ENCODE assay signal across 32 cellular contexts in the genomic region with DNA sequence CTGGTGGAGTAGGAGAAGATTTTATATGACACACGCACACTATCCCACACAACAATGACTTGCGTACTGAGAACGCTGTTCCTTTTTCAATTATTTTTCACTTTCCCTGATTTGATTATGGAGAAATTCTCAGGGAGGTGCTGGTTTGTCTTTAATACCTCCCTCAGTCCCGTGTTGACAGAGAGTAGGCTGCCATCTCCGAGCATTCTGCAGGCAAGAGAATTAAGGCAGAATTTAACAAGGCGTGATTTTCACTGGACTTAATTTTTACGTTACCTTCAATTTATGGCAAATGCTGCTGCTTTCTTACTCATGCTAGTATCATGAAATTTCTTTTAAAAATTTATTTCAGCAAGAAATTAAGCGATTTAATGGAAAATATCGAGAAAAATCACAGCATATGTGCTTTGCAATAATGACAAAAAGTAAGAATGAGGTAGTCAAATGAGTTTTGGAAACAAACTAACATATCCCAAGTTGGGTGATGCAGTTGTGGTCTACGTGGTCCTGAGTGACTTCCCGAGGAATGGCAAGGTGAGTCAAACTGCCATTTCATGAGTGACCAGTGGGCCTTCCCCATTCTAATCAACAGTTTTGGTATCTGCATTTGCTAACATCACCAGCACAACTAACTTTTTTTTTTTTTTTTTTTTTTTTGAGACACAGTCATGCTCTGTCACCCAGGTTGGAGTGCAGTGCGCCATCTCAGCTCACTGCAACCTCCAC. TPM values are rescaled to one million over a fixed set of nuclear protein-coding genes. Genes with fewer than 3 reads are reported as not detected.
"Had no signal": no experiment of that assay in that cellular context is flagged by ENCODE, and none has a peak within 500 bp of the region (broad histone marks: within the 10 kb centered on the region; RNA-seq: fewer than 3 reads in every experiment).

No MANE protein-coding gene starts in this region.

- DNase-seq: activated CD4-positive, alpha-beta memory T cell treated with anti-CD3 and anti-CD28 coated beads for 36 hours; activated CD4-positive, alpha-beta T cell treated with anti-CD3 and anti-CD28 coated beads for 48 hours; activated CD4-positive, CD25-positive, alpha-beta regulatory T cell; activated naive CD4-positive, alpha-beta T cell; activated T-cell treated with anti-CD3 and anti-CD28 coated beads, Interleukin-2, amount 50 U/mL, for 4 hours; central memory CD4-positive, alpha-beta T cell; endodermal cell; foreskin keratinocyte; heart right ventricle; kidney glomerular epithelial cell; left lung; mucosa of descending colon; nephron progenitor cell; pancreas; retina; sigmoid colon; small intestine; stimulated activated CD4-positive, alpha-beta T cell treated with anti-CD3 and anti-CD28 coated beads, Interleukin-4, amount 100 ng/mL, for 24 hours; stomach; T-helper 1 cell; thyroid gland; upper lobe of right lung had no signal

- H3K4me3 Mint-ChIP-seq: activated CD4-positive, alpha-beta memory T cell treated with anti-CD3 and anti-CD28 coated beads for 36 hours; activated T-cell treated with anti-CD3 and anti-CD28 coated beads, Interleukin-2, amount 50 U/mL, for 4 hours; endodermal cell; nephron progenitor cell; stimulated activated effector memory CD8-positive, alpha-beta T cell treated with anti-CD3 and anti-CD28 coated beads, Interleukin-12 subunit alpha, Interleukin-12 subunit beta, amount 100 ng/mL, for 72 hours; T-helper 2 cell treated with Interferon-gamma antibody and Interleukin-4, amounts not matched to agents 5 μg/mL and 100 μg/mL, for 36 hours had no signal

- H3K4me1 Mint-ChIP-seq: stimulated activated effector memory CD8-positive, alpha-beta T cell treated with anti-CD3 and anti-CD28 coated beads, Interleukin-12 subunit alpha, Interleukin-12 subunit beta, amount 100 ng/mL, for 72 hours had no signal

- H3K9me3 Mint-ChIP-seq: activated CD4-positive, alpha-beta memory T cell treated with anti-CD3 and anti-CD28 coated beads for 36 hours; activated naive CD4-positive, alpha-beta T cell treated with anti-CD3 and anti-CD28 coated beads, Interleukin-2, amount 50 U/mL, for 72 hours; activated T-cell treated with anti-CD3 and anti-CD28 coated beads, Interleukin-2, amount 50 U/mL, for 4 hours; activated T-helper 2 cell treated with anti-CD3 and anti-CD28 coated beads, Interferon-gamma antibody, Interleukin-2, Interleukin-4, amounts not matched to agents 10 μg/mL and 5 μg/mL and 100 μg/mL, durations not matched to agents 14 hours and 24 hours and 36 hours; endodermal cell; stimulated activated effector memory CD8-positive, alpha-beta T cell treated with anti-CD3 and anti-CD28 coated beads, Interleukin-12 subunit alpha, Interleukin-12 subunit beta, amount 100 ng/mL, for 72 hours; T-helper 2 cell treated with Interferon-gamma antibody and Interleukin-4, amounts not matched to agents 5 μg/mL and 100 μg/mL, for 36 hours had no signal

- H3K9me3 ChIP-seq: breast epithelium, esophagus muscularis mucosa, heart right ventricle, left lung, mucosa of descending colon, neutrophil, pancreas, prostate gland, sigmoid colon, stomach, thyroid gland, upper lobe of right lung had no signal

- H3K36me3 Mint-ChIP-seq: activated CD4-positive, alpha-beta memory T cell treated with anti-CD3 and anti-CD28 coated beads for 36 hours; activated naive CD4-positive, alpha-beta T cell treated with anti-CD3 and anti-CD28 coated beads, Interleukin-2, amount 50 U/mL, for 72 hours; stimulated activated effector memory CD8-positive, alpha-beta T cell treated with anti-CD3 and anti-CD28 coated beads, Interleukin-12 subunit alpha, Interleukin-12 subunit beta, amount 100 ng/mL, for 72 hours had no signal

- H3K27me3 Mint-ChIP-seq: activated CD4-positive, alpha-beta memory T cell treated with anti-CD3 and anti-CD28 coated beads for 36 hours had no signal

- H3K27me3 ChIP-seq: breast epithelium, esophagus muscularis mucosa, foreskin keratinocyte, heart right ventricle, left lung, neutrophil, pancreas, sigmoid colon, stomach, thyroid gland, upper lobe of right lung had no signal

- H3K27ac ChIP-seq: breast epithelium, esophagus muscularis mucosa, foreskin keratinocyte, heart right ventricle, left lung, neutrophil, pancreas, prostate gland, sigmoid colon, stomach, thyroid gland, upper lobe of right lung had no signal

- H3K27ac Mint-ChIP-seq: activated CD4-positive, alpha-beta memory T cell treated with anti-CD3 and anti-CD28 coated beads for 36 hours; activated naive CD4-positive, alpha-beta T cell treated with anti-CD3 and anti-CD28 coated beads, Interleukin-2, amount 50 U/mL, for 72 hours; activated T-helper 2 cell treated with anti-CD3 and anti-CD28 coated beads, Interferon-gamma antibody, Interleukin-2, Interleukin-4, amounts not matched to agents 10 μg/mL and 5 μg/mL and 100 μg/mL, durations not matched to agents 14 hours and 24 hours and 36 hours; endodermal cell; nephron progenitor cell; stimulated activated effector memory CD8-positive, alpha-beta T cell treated with anti-CD3 and anti-CD28 coated beads, Interleukin-12 subunit alpha, Interleukin-12 subunit beta, amount 100 ng/mL, for 72 hours; T-helper 2 cell treated with Interferon-gamma antibody and Interleukin-4, amounts not matched to agents 5 μg/mL and 100 μg/mL, for 36 hours had no signal

- H3K4me1 ChIP-seq: breast epithelium, pancreas, prostate gland, sigmoid colon had no signal

- ATAC-seq: activated T-cell treated with anti-CD3 and anti-CD28 coated beads, Interleukin-2, amount 50 U/mL, for 4 hours; foreskin keratinocyte; heart right ventricle; left lung; mucosa of descending colon; pancreas; stimulated activated effector memory CD8-positive, alpha-beta T cell treated with anti-CD3 and anti-CD28 coated beads, Interleukin-12 subunit alpha, Interleukin-12 subunit beta, amount 100 ng/mL, for 72 hours; upper lobe of right lung had no signal

- H3K36me3 ChIP-seq: breast epithelium, esophagus muscularis mucosa, heart right ventricle, left lung, neutrophil, pancreas, prostate gland, sigmoid colon, stomach, thyroid gland, upper lobe of right lung had no signal

- H3K4me3 ChIP-seq: breast epithelium, esophagus muscularis mucosa, heart right ventricle, left lung, lung, mucosa of descending colon, pancreas, prostate gland, sigmoid colon, stomach, thyroid gland, upper lobe of right lung had no signal

RNA-seq across cellular contexts. Expression of a gene that starts 16.9 kb away (rescaled TPM):
- total RNA-seq: activated CD4-positive, alpha-beta memory T cell treated with anti-CD3 and anti-CD28 coated beads for 36 hours; activated naive CD4-positive, alpha-beta T cell treated with anti-CD3 and anti-CD28 coated beads, Interleukin-2, amount 50 U/mL, for 72 hours; activated T-cell treated with anti-CD3 and anti-CD28 coated beads, Interleukin-2, amount 50 U/mL, for 4 hours; activated T-helper 2 cell treated with anti-CD3 and anti-CD28 coated beads, Interferon-gamma antibody, Interleukin-2, Interleukin-4, amounts not matched to agents 10 μg/mL and 5 μg/mL and 100 μg/mL, durations not matched to agents 14 hours and 24 hours and 36 hours; endodermal cell; foreskin keratinocyte; myocyte had no signal
- polyA plus RNA-seq: foreskin keratinocyte had no signal
